Comparison of ENCODE assay signal across 1 cellular context in genomic region chr3:186520957-186521842, GRCh38.
TF ChIP-seq lines count a peak whose summit lies in the region.

No MANE protein-coding gene starts in this region.

TF ChIP-seq in IMR-90, 13 proteins besides CTCF, POLR2A, EP300 and RAD21 (continued from another document):
- TF ChIP-seq MXI1 (IDR thresholded peaks at IDR 0.05; ENCODE audit: borderline replicate concordance, low read depth, low read length) (no peak), ELK1 (IDR thresholded peaks at IDR 0.05; ENCODE audit: borderline replicate concordance, low read depth, low read length) (no peak), RFX5 (IDR thresholded peaks at IDR 0.05; ENCODE audit: low read depth, low read length) (no peak), USF2 (IDR thresholded peaks at IDR 0.05; ENCODE audit: low read depth, low read length) (no peak), CEBPB (IDR thresholded peaks at IDR 0.05; ENCODE audit: low read depth, low read length) (no peak), CHD1 (IDR thresholded peaks at IDR 0.05; ENCODE audit: low read depth, low read length) (no peak), SMC3 (IDR thresholded peaks at IDR 0.05; ENCODE audit: low read depth, low read length) (no peak), RCOR1 (IDR thresholded peaks at IDR 0.05; ENCODE audit: insufficient replicate concordance, low read length) (no peak), BHLHE40 (IDR thresholded peaks at IDR 0.05; ENCODE audit: low read depth, low read length) (no peak), MAFK (IDR thresholded peaks at IDR 0.05; ENCODE audit: low read depth, low read length) (no peak)
